ENCODE assay signal across 28 cellular contexts in the genomic region with DNA sequence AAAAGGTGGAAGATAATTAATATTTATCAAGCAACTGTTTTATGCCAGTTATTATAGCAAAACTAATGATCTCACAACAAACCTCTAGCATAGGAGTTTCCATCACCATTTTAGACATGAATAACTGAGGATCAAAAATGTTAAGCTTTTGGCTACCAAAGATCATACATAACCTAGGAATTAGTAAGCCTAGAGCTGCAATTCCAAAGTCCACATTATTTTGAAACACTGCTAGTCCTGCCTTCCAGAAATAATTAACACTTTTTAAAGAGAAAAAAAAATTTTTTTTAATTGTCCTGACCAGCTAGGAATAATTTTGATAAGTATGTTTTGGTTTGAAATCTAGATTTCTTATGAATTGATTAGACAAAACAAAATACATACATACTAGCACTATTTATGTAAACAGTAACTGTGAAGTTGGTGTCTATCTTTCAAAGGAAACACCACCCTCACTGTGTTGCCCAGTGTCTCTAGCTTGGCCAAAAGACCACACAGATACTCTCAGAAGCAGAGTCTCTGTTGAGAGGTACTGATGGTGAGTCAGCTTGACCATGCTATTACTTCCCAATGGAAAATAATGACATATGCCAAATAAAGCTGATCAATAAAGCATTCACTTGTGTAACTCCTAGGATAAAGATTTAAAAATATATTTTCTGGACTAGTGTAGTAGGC.
"Had no signal": no experiment of that assay in that cellular context is flagged by ENCODE, and none has a peak within 500 bp of the region (broad histone marks: within the 10 kb centered on the region; RNA-seq: fewer than 3 reads in every experiment).

No MANE protein-coding gene starts in this region.

- H3K4me1 ChIP-seq: pancreas, prostate gland, spleen, suprapubic skin, testis, tibial artery, transverse colon, upper lobe of right lung, uterus had no signal

- H3K4me2 ChIP-seq: smooth muscle cell had no signal

- DNase-seq: naive thymus-derived CD8-positive, alpha-beta T cell; nephron progenitor cell; nucleus accumbens; pancreas; right cardiac atrium; spleen; stimulated activated CD4-positive, alpha-beta T cell treated with anti-CD3 and anti-CD28 coated beads, Interleukin-12 subunit alpha, Interleukin-12 subunit beta, amount 100 ng/mL, for 4 hours; stimulated activated CD4-positive, alpha-beta T cell treated with anti-CD3 and anti-CD28 coated beads, Interleukin-1b, Interleukin-23, amount 100 ng/mL, for 48 hours; stimulated activated CD4-positive, alpha-beta T cell treated with anti-CD3 and anti-CD28 coated beads, Interleukin-4, amount 100 ng/mL, for 1 hour; stimulated activated CD4-positive, alpha-beta T cell treated with anti-CD3 and anti-CD28 coated beads, Interleukin-4, amount 100 ng/mL, for 4 hours; stimulated activated CD8-positive, alpha-beta memory T cell treated with anti-CD3 and anti-CD28 coated beads, Interleukin-4, amount 100 ng/mL, for 48 hours; stimulated activated naive CD4-positive, alpha-beta T cell; stimulated activated naive CD8-positive, alpha-beta T cell treated with anti-CD3 and anti-CD28 coated beads, Interleukin-15, amount 100 ng/mL, for 72 hours; stimulated activated naive CD8-positive, alpha-beta T cell treated with anti-CD3 and anti-CD28 coated beads, Interleukin-15, Interleukin-2, amounts not matched to agents 100 U/mL and 50 U/mL, for 24 hours; substantia nigra; testis; tibial artery; transverse colon; upper lobe of right lung; uterus had no signal

- FAIRE-seq: pancreas had no signal

- ATAC-seq: naive thymus-derived CD8-positive, alpha-beta T cell; natural killer cell treated with Interleukin-12 subunit alpha and Interleukin-12 subunit beta and Interleukin-15 and Interleukin-18, amount 100 ng/mL, for 72 hours; pancreas; right cardiac atrium; sciatic nerve; stimulated activated memory B cell treated with anti-CD40 and anti-IgM and Interleukin-4, amounts not matched to agents 10 μg/mL and 1 μg/mL and 100 μg/mL, for 72 hours; stimulated activated naive CD8-positive, alpha-beta T cell treated with anti-CD3 and anti-CD28 coated beads, Interleukin-15, amount 100 ng/mL, for 72 hours; stimulated activated naive CD8-positive, alpha-beta T cell treated with anti-CD3 and anti-CD28 coated beads, Interleukin-15, Interleukin-2, amounts not matched to agents 100 U/mL and 50 U/mL, for 24 hours; upper lobe of right lung had no signal

- H3K9me3 ChIP-seq: neutrophil, pancreas, prostate gland, spleen, suprapubic skin, testis, tibial artery, transverse colon, upper lobe of right lung, uterus had no signal

- H3K36me3 ChIP-seq: neutrophil, pancreas, prostate gland, spleen, suprapubic skin, tibial artery, transverse colon, upper lobe of right lung, uterus had no signal

- H3K4me3 ChIP-seq: pancreas, prostate gland, skin epidermis, smooth muscle cell, spleen, suprapubic skin, testis, tibial artery, transverse colon, upper lobe of right lung, uterus had no signal

- H3K27me3 ChIP-seq: neutrophil, pancreas, spleen, suprapubic skin, testis, tibial artery, transverse colon, upper lobe of right lung, uterus had no signal

- H3K27ac ChIP-seq: neutrophil, pancreas, prostate gland, skin epidermis, spleen, suprapubic skin, testis, tibial artery, transverse colon, upper lobe of right lung, uterus had no signal
